Comparison of ENCODE assay signal across 19 cellular contexts in genomic region chr5:149800563-149801103, GRCh38.
DNase-seq lines count a peak whose midpoint lies in the region; ATAC-seq and TF ChIP-seq lines count a peak whose summit lies in the region.
"Had no signal": no experiment of that assay in that cellular context is flagged by ENCODE, and none has a peak within 500 bp of the region (broad histone marks: within the 10 kb centered on the region; RNA-seq: fewer than 3 reads in every experiment).

No MANE protein-coding gene starts in this region.

- peaks cover 98% of the 10 kb centered on the region for H3K4me1 ChIP-seq in psoas muscle

- TF ChIP-seq CTCF in psoas muscle (IDR thresholded peaks at IDR 0.05) (no peak), WERI-Rb-1 (IDR thresholded peaks at IDR 0.05; ENCODE audit: low read depth, low read length) (no peak)

- 32 to 48% (median 33%) methylated on average over 7 of the region's 7 CpGs for WGBS in psoas muscle, 3 donors

- H3K9me3 ChIP-seq in psoas muscle (no peaks in the 10 kb centered on the region), WERI-Rb-1 (ENCODE audit: severe bottlenecking) (no peaks in the 10 kb centered on the region)
- H3K9me3 ChIP-seq: BE2C, spleen, upper lobe of right lung had no signal

- no peaks in the 10 kb centered on the region for H3K27me3 ChIP-seq in psoas muscle (ENCODE audit: insufficient read depth in 3 of 3, low read length in 2 of 3)
- no peaks in the 10 kb centered on the region for H3K27me3 ChIP-seq in WERI-Rb-1 (ENCODE audit: insufficient read depth, low read depth, severe bottlenecking)
- H3K27me3 ChIP-seq: BE2C, brain microvascular endothelial cell, spleen, upper lobe of right lung had no signal

- ATAC-seq in psoas muscle, result no peak
- ATAC-seq: activated T-cell treated with anti-CD3 and anti-CD28 coated beads, Interleukin-2, amount 50 U/mL, for 4 hours; stimulated activated naive B cell treated with anti-CD40 and anti-IgM and Interleukin-4, amounts not matched to agents 10 μg/mL and 1 μg/mL and 100 μg/mL, for 72 hours; T-cell; upper lobe of right lung had no signal

- no peaks in the 10 kb centered on the region for H3K36me3 ChIP-seq in psoas muscle (ENCODE audit: insufficient read depth in 1 of 2, low read depth in 1 of 2)
- no peaks in the 10 kb centered on the region for H3K36me3 ChIP-seq in WERI-Rb-1
- H3K36me3 ChIP-seq: BE2C, brain microvascular endothelial cell, spleen, upper lobe of right lung had no signal

- peak overlapping the region; percentile 99 for H3K27ac ChIP-seq in psoas muscle
- H3K27ac ChIP-seq in WERI-Rb-1, result no peak overlapping the region; the same call in 1 of the 2 replicates
- H3K27ac ChIP-seq: 22Rv1, brain microvascular endothelial cell, spleen, upper lobe of right lung had no signal

- intact Hi-C loops in psoas muscle (cut with DNase I), result no loop called here

- DNase-seq in DMS 273 (lab: John Stamatoyannopoulos, UW; ENCODE audit: unreplicated experiment) (peak; percentile 54), DMS 273 treated with DMSO at 0.1 percent for 48 hours (lab: John Stamatoyannopoulos, UW) (no peak), NCI-H2029 treated with DMSO at 0.1 percent for 48 hours (lab: John Stamatoyannopoulos, UW) (peak; percentile 61), dermis blood vessel endothelial cell (peak; percentile 28), psoas muscle (no peak), anterior cingulate cortex (lab: John Stamatoyannopoulos, UW) (no peak), WERI-Rb-1 (no peak)
- DNase-seq in activated CD4-positive, alpha-beta T cell treated with anti-CD3 and anti-CD28 coated beads for 48 hours, result no peak
- DNase-seq: activated CD4-positive, alpha-beta memory T cell treated with anti-CD3 and anti-CD28 coated beads for 36 hours; activated T-cell treated with anti-CD3 and anti-CD28 coated beads, Interleukin-2, amount 50 U/mL, for 4 hours; BE2C; brain microvascular endothelial cell; DMS153; NCI-H2081 treated with DMSO at 0.1 percent for 48 hours; spleen; stimulated activated naive B cell treated with anti-CD40 and anti-IgM and Interleukin-4, amounts not matched to agents 10 μg/mL and 1 μg/mL and 100 μg/mL, for 72 hours; T-cell; upper lobe of right lung had no signal

- H3K4me3 ChIP-seq in psoas muscle, result no peak overlapping the region
- no peak overlapping the region for H3K4me3 ChIP-seq in WERI-Rb-1 (ENCODE audit: low read depth, low read length)
- H3K4me3 ChIP-seq: spleen, upper lobe of right lung had no signal

Comparison
In these comparisons a context has a peak if more than half of its experiments do, and no peak if none do; other contexts are left out.
1. DNase-seq: peak in DMS 273 (single experiment), NCI-H2029 treated with DMSO at 0.1 percent for 48 hours (single experiment) and dermis blood vessel endothelial cell (single experiment); none in DMS 273 treated with DMSO at 0.1 percent for 48 hours (single experiment), psoas muscle (0 of 2), anterior cingulate cortex (0 of 58), activated CD4-positive, alpha-beta T cell treated with anti-CD3 and anti-CD28 coated beads for 48 hours (single experiment) and WERI-Rb-1 (single experiment).